ENCODE assay signal across 3 cellular contexts in the genomic region with DNA sequence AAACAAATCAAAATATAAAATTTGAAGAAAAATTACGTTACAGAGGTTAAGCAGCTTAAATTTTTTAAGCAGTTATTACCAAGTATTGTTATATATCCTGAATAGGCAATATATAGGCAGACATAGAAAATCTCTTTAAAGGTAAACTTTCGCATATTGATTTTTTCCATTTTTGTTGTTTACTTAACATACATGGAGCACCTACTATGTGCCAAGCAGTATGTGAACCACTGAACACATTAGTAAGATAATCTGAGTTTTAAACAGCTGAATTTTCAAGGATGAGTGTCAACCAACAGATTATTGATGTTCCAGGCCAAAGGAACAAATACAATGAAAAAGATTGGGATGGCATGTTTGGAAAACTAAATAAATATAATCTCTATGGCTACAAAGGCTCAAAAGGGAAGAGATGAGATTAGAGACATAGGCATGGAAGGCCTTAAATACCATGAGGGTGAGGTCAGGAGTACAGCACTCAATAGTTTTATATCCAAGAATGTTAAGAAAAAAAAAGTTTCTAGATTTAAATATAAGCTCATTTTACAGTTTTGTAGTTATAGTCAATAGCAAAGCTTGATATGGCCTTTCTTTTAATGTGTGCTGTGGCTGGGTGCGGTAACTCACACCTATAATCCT.
TF ChIP-seq lines count a peak whose summit lies in the region.

No MANE protein-coding gene starts in this region.

TF ChIP-seq in SK-N-SH treated with all-trans-retinoic acid at 6 μM for 48 hours, 23 proteins besides CTCF, POLR2A, EP300 and RAD21 (continues in another document):
- TF ChIP-seq ZFP3 (CRISPR knock-in tag; IDR thresholded peaks at IDR 0.05) (no peak), ZNF8 (CRISPR knock-in tag; IDR thresholded peaks at IDR 0.05) (no peak), GLIS3 (CRISPR knock-in tag; IDR thresholded peaks at IDR 0.05) (no peak), TCF4 (CRISPR knock-in tag; IDR thresholded peaks at IDR 0.05; ENCODE audit: borderline replicate concordance) (no peak), ZNF565 (CRISPR knock-in tag; conservative IDR thresholded peaks at IDR 0.05; ENCODE audit: low read depth) (no peak), ZC3H10 (CRISPR knock-in tag; IDR thresholded peaks at IDR 0.05) (no peak), SNAI2 (CRISPR knock-in tag; IDR thresholded peaks at IDR 0.05) (no peak), ZFP30 (CRISPR knock-in tag; IDR thresholded peaks at IDR 0.05) (no peak)
- TF ChIP-seq, protein P1, sequence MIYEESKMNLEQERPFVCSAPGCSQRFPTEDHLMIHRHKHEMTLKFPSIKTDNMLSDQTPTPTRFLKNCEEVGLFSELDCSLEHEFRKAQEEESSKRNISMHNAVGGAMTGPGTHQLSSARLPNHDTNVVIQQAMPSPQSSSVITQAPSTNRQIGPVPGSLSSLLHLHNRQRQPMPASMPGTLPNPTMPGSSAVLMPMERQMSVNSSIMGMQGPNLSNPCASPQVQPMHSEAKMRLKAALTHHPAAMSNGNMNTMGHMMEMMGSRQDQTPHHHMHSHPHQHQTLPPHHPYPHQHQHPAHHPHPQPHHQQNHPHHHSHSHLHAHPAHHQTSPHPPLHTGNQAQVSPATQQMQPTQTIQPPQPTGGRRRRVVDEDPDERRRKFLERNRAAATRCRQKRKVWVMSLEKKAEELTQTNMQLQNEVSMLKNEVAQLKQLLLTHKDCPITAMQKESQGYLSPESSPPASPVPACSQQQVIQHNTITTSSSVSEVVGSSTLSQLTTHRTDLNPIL (CRISPR knock-in tag; IDR thresholded peaks at IDR 0.05; ENCODE audit: low read depth), result no peak
- TF ChIP-seq, protein P2, sequence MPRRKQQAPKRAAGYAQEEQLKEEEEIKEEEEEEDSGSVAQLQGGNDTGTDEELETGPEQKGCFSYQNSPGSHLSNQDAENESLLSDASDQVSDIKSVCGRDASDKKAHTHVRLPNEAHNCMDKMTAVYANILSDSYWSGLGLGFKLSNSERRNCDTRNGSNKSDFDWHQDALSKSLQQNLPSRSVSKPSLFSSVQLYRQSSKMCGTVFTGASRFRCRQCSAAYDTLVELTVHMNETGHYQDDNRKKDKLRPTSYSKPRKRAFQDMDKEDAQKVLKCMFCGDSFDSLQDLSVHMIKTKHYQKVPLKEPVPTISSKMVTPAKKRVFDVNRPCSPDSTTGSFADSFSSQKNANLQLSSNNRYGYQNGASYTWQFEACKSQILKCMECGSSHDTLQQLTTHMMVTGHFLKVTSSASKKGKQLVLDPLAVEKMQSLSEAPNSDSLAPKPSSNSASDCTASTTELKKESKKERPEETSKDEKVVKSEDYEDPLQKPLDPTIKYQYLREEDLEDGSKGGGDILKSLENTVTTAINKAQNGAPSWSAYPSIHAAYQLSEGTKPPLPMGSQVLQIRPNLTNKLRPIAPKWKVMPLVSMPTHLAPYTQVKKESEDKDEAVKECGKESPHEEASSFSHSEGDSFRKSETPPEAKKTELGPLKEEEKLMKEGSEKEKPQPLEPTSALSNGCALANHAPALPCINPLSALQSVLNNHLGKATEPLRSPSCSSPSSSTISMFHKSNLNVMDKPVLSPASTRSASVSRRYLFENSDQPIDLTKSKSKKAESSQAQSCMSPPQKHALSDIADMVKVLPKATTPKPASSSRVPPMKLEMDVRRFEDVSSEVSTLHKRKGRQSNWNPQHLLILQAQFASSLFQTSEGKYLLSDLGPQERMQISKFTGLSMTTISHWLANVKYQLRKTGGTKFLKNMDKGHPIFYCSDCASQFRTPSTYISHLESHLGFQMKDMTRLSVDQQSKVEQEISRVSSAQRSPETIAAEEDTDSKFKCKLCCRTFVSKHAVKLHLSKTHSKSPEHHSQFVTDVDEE (CRISPR knock-in tag; IDR thresholded peaks at IDR 0.05), result no peak
- TF ChIP-seq, protein P3, sequence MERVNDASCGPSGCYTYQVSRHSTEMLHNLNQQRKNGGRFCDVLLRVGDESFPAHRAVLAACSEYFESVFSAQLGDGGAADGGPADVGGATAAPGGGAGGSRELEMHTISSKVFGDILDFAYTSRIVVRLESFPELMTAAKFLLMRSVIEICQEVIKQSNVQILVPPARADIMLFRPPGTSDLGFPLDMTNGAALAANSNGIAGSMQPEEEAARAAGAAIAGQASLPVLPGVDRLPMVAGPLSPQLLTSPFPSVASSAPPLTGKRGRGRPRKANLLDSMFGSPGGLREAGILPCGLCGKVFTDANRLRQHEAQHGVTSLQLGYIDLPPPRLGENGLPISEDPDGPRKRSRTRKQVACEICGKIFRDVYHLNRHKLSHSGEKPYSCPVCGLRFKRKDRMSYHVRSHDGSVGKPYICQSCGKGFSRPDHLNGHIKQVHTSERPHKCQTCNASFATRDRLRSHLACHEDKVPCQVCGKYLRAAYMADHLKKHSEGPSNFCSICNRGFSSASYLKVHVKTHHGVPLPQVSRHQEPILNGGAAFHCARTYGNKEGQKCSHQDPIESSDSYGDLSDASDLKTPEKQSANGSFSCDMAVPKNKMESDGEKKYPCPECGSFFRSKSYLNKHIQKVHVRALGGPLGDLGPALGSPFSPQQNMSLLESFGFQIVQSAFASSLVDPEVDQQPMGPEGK (CRISPR knock-in tag; IDR thresholded peaks at IDR 0.05; ENCODE audit: borderline replicate concordance), result no peak

TF ChIP-seq in SK-N-SH, 30 proteins besides CTCF, POLR2A, EP300 and RAD21:
- TF ChIP-seq GABPA (IDR thresholded peaks at IDR 0.05; ENCODE audit: low read depth) (no peak), EZH2phosphoT487 (IDR thresholded peaks at IDR 0.05; ENCODE audit: borderline replicate concordance, low read depth) (no peak)
- TF ChIP-seq, protein P4, sequence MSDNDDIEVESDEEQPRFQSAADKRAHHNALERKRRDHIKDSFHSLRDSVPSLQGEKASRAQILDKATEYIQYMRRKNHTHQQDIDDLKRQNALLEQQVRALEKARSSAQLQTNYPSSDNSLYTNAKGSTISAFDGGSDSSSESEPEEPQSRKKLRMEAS (IDR thresholded peaks at IDR 0.05; ENCODE audit: low read depth), result no peak

TF ChIP-seq in IMR-90, 13 proteins besides CTCF, POLR2A, EP300 and RAD21:
- TF ChIP-seq, protein P5, sequence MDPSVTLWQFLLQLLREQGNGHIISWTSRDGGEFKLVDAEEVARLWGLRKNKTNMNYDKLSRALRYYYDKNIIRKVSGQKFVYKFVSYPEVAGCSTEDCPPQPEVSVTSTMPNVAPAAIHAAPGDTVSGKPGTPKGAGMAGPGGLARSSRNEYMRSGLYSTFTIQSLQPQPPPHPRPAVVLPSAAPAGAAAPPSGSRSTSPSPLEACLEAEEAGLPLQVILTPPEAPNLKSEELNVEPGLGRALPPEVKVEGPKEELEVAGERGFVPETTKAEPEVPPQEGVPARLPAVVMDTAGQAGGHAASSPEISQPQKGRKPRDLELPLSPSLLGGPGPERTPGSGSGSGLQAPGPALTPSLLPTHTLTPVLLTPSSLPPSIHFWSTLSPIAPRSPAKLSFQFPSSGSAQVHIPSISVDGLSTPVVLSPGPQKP (IDR thresholded peaks at IDR 0.05; ENCODE audit: borderline replicate concordance, low read depth, low read length), result no peak
- TF ChIP-seq MXI1 (IDR thresholded peaks at IDR 0.05; ENCODE audit: borderline replicate concordance, low read depth, low read length), result no peak
- no peak for TF ChIP-seq CHD1 (IDR thresholded peaks at IDR 0.05; ENCODE audit: low read depth, low read length)
- no peak for TF ChIP-seq MAZ (IDR thresholded peaks at IDR 0.05; ENCODE audit: borderline replicate concordance, low read depth, low read length)
- no peak for TF ChIP-seq CEBPB (IDR thresholded peaks at IDR 0.05; ENCODE audit: low read depth, low read length)
- TF ChIP-seq BHLHE40 (IDR thresholded peaks at IDR 0.05; ENCODE audit: low read depth, low read length), result no peak
- TF ChIP-seq NFE2L2 (IDR thresholded peaks at IDR 0.05; ENCODE audit: low read depth, low read length), result no peak
- TF ChIP-seq, protein P6, sequence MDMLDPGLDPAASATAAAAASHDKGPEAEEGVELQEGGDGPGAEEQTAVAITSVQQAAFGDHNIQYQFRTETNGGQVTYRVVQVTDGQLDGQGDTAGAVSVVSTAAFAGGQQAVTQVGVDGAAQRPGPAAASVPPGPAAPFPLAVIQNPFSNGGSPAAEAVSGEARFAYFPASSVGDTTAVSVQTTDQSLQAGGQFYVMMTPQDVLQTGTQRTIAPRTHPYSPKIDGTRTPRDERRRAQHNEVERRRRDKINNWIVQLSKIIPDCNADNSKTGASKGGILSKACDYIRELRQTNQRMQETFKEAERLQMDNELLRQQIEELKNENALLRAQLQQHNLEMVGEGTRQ (IDR thresholded peaks at IDR 0.05; ENCODE audit: low read depth, low read length), result no peak
- TF ChIP-seq FOS (IDR thresholded peaks at IDR 0.05; ENCODE audit: low read depth, low read length), result no peak
- no peak for TF ChIP-seq MAFK (IDR thresholded peaks at IDR 0.05; ENCODE audit: low read depth, low read length)
- no peak for TF ChIP-seq RFX5 (IDR thresholded peaks at IDR 0.05; ENCODE audit: low read depth, low read length)
- no peak for TF ChIP-seq RCOR1 (IDR thresholded peaks at IDR 0.05; ENCODE audit: insufficient replicate concordance, low read length)
- TF ChIP-seq SMC3 (IDR thresholded peaks at IDR 0.05; ENCODE audit: low read depth, low read length), result no peak
